ENCODE assay signal across 15 cellular contexts in the genomic region with DNA sequence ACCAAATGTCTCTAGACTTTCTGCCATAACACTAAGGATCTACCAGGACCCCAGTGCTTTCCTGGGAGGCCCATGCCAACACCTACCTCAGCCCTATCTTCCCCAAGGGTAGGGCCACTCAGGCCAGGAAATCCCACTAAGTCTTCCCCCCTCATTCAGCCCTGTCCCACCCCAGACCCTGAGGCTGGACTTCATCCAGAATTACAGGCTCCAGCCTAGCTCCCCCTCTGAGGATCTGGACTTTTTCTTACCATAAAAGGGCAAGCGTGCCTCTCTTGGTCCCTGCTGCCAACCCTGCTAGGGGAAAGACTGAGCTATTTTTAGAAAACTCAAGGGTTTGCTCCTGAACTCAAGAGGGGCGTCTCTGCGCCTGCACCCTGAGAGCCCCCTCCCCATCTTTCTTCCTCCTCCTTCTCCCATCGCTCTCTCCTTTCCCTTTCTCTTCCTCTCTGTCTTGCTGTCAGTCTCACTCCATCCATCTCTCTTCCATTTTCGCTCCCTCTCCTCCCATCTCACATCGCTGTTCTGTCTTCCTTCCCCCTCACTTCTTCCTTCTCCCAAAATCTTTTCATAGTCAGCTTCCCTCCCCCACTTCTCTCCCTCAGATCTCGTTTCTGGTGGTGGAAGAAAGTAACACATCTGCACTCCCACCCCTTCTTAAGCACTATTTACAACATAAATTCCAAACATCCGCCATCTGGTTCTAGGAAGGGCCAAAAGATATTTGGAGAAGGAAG. TPM values are rescaled to one million over a fixed set of nuclear protein-coding genes. Genes with fewer than 3 reads are reported as not detected.
DNase-seq lines count a peak whose midpoint lies in the region; ATAC-seq and TF ChIP-seq lines count a peak whose summit lies in the region.
"Had no signal": no experiment of that assay in that cellular context is flagged by ENCODE, and none has a peak within 500 bp of the region (broad histone marks: within the 10 kb centered on the region; RNA-seq: fewer than 3 reads in every experiment).

No MANE protein-coding gene starts in this region.

- peak overlapping the region; percentile 17 for H3K4me3 ChIP-seq in AG10803 (ENCODE audit: low read length)
- H3K4me3 ChIP-seq in SK-N-SH (ENCODE audit: low read depth in 2 of 2, low read length in 1 of 2) = no peak overlapping the region

- H3K27me3 ChIP-seq in SK-N-SH (ENCODE audit: insufficient read depth) = no peaks in the 10 kb centered on the region

- H3K27ac ChIP-seq in SK-N-SH (ENCODE audit: low read depth in 2 of 2, low read length in 1 of 2) = peak overlapping the region; percentile 23 to 89; a peak in 3 of 4 replicates

- no peak for TF ChIP-seq RAD21 in SK-N-SH (IDR thresholded peaks at IDR 0.05; ENCODE audit: low read length)

- peak; percentile 15; the same call in 1 of the 2 replicates for TF ChIP-seq CTCF in AG10803 (conservative IDR thresholded peaks at IDR 0.05; ENCODE audit: low read length)
- no peak for TF ChIP-seq CTCF in SK-N-SH (IDR thresholded peaks at IDR 0.05)

- H3K9me2 ChIP-seq in SK-N-SH = no peaks in the 10 kb centered on the region

- H3K4me1 ChIP-seq in SK-N-SH (ENCODE audit: control insufficient read depth in 1 of 2, insufficient read depth in 2 of 2, low read depth in 1 of 2, low read length in 1 of 2) = peaks cover 27 to 65% of the 10 kb centered on the region in 2 experiments

- H3K4me1 Mint-ChIP-seq in T-cell = peaks cover 2 to 6% (median 3%) of the 10 kb centered on the region in 3 donors
- H3K4me1 Mint-ChIP-seq in activated CD4-positive, alpha-beta memory T cell treated with anti-CD3 and anti-CD28 coated beads for 36 hours (ENCODE audit: low read depth) = no peaks in the 10 kb centered on the region
- H3K4me1 Mint-ChIP-seq: activated CD8-positive, alpha-beta memory T cell treated with anti-CD3 and anti-CD28 coated beads, Interleukin-2, amount 10 ng/mL, durations not matched to agents 7 days and 5 days had no signal

- intact Hi-C loops in posterior vena cava (cut with DNase I) = loop anchor here in 1 of 2 donors (5.0 kb wide), 1 partner anchor 35 kb away; no protein-coding TSS in a partner anchor
- intact Hi-C loops in activated CD4-positive, alpha-beta memory T cell treated with anti-CD3 and anti-CD28 coated beads for 36 hours (cut with micrococcal nuclease) = no loop called here

- POLR2A ChIA-PET in SK-N-SH (lab: Yijun Ruan, JAX) (interaction anchor here (0.9 to 1.5 kb wide), 2 partner anchors 9 to 31 kb away, joined by 3 to 5 read pairs; no protein-coding TSS in a partner anchor), T-cell (lab: Charles Lee) (no interaction called here)
- POLR2A ChIA-PET in activated CD4-positive, alpha-beta memory T cell treated with anti-CD3 and anti-CD28 coated beads for 36 hours (lab: Charles Lee) = no interaction called here

- no peak for ATAC-seq in T-cell (replicated peaks in 1 of 4)
- ATAC-seq: activated CD8-positive, alpha-beta memory T cell treated with anti-CD3 and anti-CD28 coated beads, Interleukin-2, amount 10 ng/mL, durations not matched to agents 7 days and 5 days had no signal

- H2AFZ ChIP-seq in SK-N-SH (ENCODE audit: low read depth) = no peak overlapping the region

- peak in 1 of 2 experiments; percentile 48; a peak in 2 of 4 replicates for TF ChIP-seq EP300 in SK-N-SH (IDR thresholded peaks at IDR 0.05; ENCODE audit: borderline replicate concordance in 1 of 2, low read depth in 1 of 2, low read length in 1 of 2)

- 62% methylated on average over 8 of the region's 8 CpGs for WGBS in SK-N-SH (ENCODE audit: low lambda C conversion rate)

- peaks cover 0 to 6% of the 10 kb centered on the region in 2 donors for H3K27me3 Mint-ChIP-seq in T-cell
- H3K27me3 Mint-ChIP-seq in activated CD4-positive, alpha-beta memory T cell treated with anti-CD3 and anti-CD28 coated beads for 36 hours = peaks cover 2% of the 10 kb centered on the region

- H3F3A ChIP-seq in SK-N-SH (replicated peaks; ENCODE audit: insufficient read depth) = peaks cover 27% of the 10 kb centered on the region

- 0 out of 2 replicates have a peak overlapping the region, but pooled peaks have one; percentile 10 for H3K4me2 ChIP-seq in SK-N-SH

- peaks cover 2 to 42% of the 10 kb centered on the region in 2 experiments for H3K36me3 ChIP-seq in SK-N-SH (replicated peaks in 1 of 2; ENCODE audit: control insufficient read depth in 1 of 2, insufficient read depth in 2 of 2, low read length in 1 of 2)

- no peaks in the 10 kb centered on the region for H3K9me3 Mint-ChIP-seq in T-cell
- H3K9me3 Mint-ChIP-seq in activated CD4-positive, alpha-beta memory T cell treated with anti-CD3 and anti-CD28 coated beads for 36 hours = no peaks in the 10 kb centered on the region
- H3K9me3 Mint-ChIP-seq: naive B cell had no signal

- H3K4me3 Mint-ChIP-seq in T-cell = no peak overlapping the region
- no peak overlapping the region for H3K4me3 Mint-ChIP-seq in activated CD4-positive, alpha-beta memory T cell treated with anti-CD3 and anti-CD28 coated beads for 36 hours
- H3K4me3 Mint-ChIP-seq: activated CD8-positive, alpha-beta memory T cell treated with anti-CD3 and anti-CD28 coated beads, Interleukin-2, amount 10 ng/mL, durations not matched to agents 7 days and 5 days; naive B cell had no signal

- H3K27ac Mint-ChIP-seq in T-cell = no peak overlapping the region
- H3K27ac Mint-ChIP-seq in activated CD4-positive, alpha-beta memory T cell treated with anti-CD3 and anti-CD28 coated beads for 36 hours = no peak overlapping the region
- H3K27ac Mint-ChIP-seq: activated CD8-positive, alpha-beta memory T cell treated with anti-CD3 and anti-CD28 coated beads, Interleukin-2, amount 10 ng/mL, durations not matched to agents 7 days and 5 days; naive B cell had no signal

- CTCF ChIA-PET in SK-N-SH (lab: Yijun Ruan, JAX) (interaction anchor here (2.0 to 52.5 kb wide), 2 partner anchors 16 to 45 kb away, joined by 11 to 1751 read pairs; partner anchors contain the start of genes IL17B and PCYOX1L), T-cell (lab: Charles Lee) (interaction anchor here in 1 of 2 donors (1.5 kb wide), 1 partner anchor 17 kb away, joined by 3 read pairs; no protein-coding TSS in a partner anchor)
- CTCF ChIA-PET in activated CD4-positive, alpha-beta memory T cell treated with anti-CD3 and anti-CD28 coated beads for 36 hours (lab: Charles Lee) = interaction anchor here (1.3 to 1.5 kb wide), 2 partner anchors 35 to 46 kb away, joined by 3 read pairs; no protein-coding TSS in a partner anchor

- no peaks in the 10 kb centered on the region for H3K9me3 ChIP-seq in SK-N-SH

- H3K36me3 Mint-ChIP-seq in T-cell = no peaks in the 10 kb centered on the region
- no peaks in the 10 kb centered on the region for H3K36me3 Mint-ChIP-seq in activated CD4-positive, alpha-beta memory T cell treated with anti-CD3 and anti-CD28 coated beads for 36 hours
- H3K36me3 Mint-ChIP-seq: activated CD8-positive, alpha-beta memory T cell treated with anti-CD3 and anti-CD28 coated beads, Interleukin-2, amount 10 ng/mL, durations not matched to agents 7 days and 5 days; naive B cell had no signal

- peaks cover 84% of the 10 kb centered on the region for H3K79me2 ChIP-seq in SK-N-SH (ENCODE audit: insufficient read depth)

- H4K20me1 ChIP-seq in SK-N-SH (ENCODE audit: insufficient read depth) = peaks cover 46% of the 10 kb centered on the region

- peak; percentile 84 for DNase-seq in AG10803 (ENCODE audit: low read depth)
- peak; percentile 60 for DNase-seq in SK-N-SH
- DNase-seq in fibroblast of peridontal ligament (ENCODE audit: extremely low read depth) = peak; percentile 87
- peak; percentile 67 for DNase-seq in posterior vena cava (ENCODE audit: low spot score)
- no peak for DNase-seq in activated effector memory CD4-positive, alpha-beta T cell treated with Interleukin-2 at 50 U/mL for 16 hours
- DNase-seq in nucleus accumbens (lab: John Stamatoyannopoulos, UW) = no peak
- DNase-seq in T-cell = no peak
- no peak for DNase-seq in activated CD4-positive, alpha-beta memory T cell treated with anti-CD3 and anti-CD28 coated beads for 36 hours
- DNase-seq: activated CD8-positive, alpha-beta memory T cell treated with anti-CD3 and anti-CD28 coated beads, Interleukin-2, amount 10 ng/mL, durations not matched to agents 7 days and 5 days; MV-4-11; naive B cell; NCI-H748 treated with DMSO at 0.1 percent for 48 hours; stimulated activated CD4-positive, alpha-beta T cell treated with anti-CD3 and anti-CD28 coated beads, Interleukin-1b, Interleukin-23, amount 100 ng/mL, for 48 hours had no signal

- no peak overlapping the region for H3K9ac ChIP-seq in SK-N-SH

TF ChIP-seq in SK-N-SH, 30 proteins besides CTCF, POLR2A, EP300 and RAD21:
- TF ChIP-seq TCF12 (IDR thresholded peaks at IDR 0.05) (peak; percentile 11; the same call in 1 of the 2 replicates), POLR2AphosphoS5 (IDR thresholded peaks at IDR 0.05; ENCODE audit: low read depth, low read length) (0 out of 2 replicates have a peak, but pooled peaks have one; percentile 7), SIN3A (IDR thresholded peaks at IDR 0.05; ENCODE audit: borderline replicate concordance, low read depth, low read length) (no peak)

RNA-seq across cellular contexts. Expression of gene IL17B, which starts 38.1 kb away (rescaled TPM):
- polyA plus RNA-seq in SK-N-SH (2012; rRNA removed) = 0.16 TPM in 1 of 2 replicates, not detected in the other
- polyA plus RNA-seq in SK-N-SH (2012; cell fraction: cytosol; rRNA removed) = 0.09 TPM in 1 of 2 replicates, not detected in the other
- polyA plus RNA-seq in SK-N-SH (2012; cell fraction: nucleus; rRNA removed) = 0.29 TPM in 1 of 2 replicates, not detected in the other
- total RNA-seq in posterior vena cava (10 to 100 TPM in 1 of 2 donors, 1 to 10 TPM in 1; 8.5 to 15.2 TPM), T-cell (not detected)
- total RNA-seq in activated CD4-positive, alpha-beta memory T cell treated with anti-CD3 and anti-CD28 coated beads for 36 hours = not detected
- total RNA-seq: activated CD8-positive, alpha-beta memory T cell treated with anti-CD3 and anti-CD28 coated beads, Interleukin-2, amount 10 ng/mL, durations not matched to agents 7 days and 5 days; glomerular endothelial cell; T-helper 1 cell treated with Interleukin-12 subunit alpha and Interleukin-12 subunit beta and Interleukin-4 antibody, amounts not matched to agents 30 ng/mL and 1 ng/mL, for 36 hours had no signal

RNA-seq across cellular contexts. Expression of gene PCYOX1L, which starts 59.3 kb away (rescaled TPM):
- 17.4 and 17.5 TPM in 2 replicates for polyA plus RNA-seq in SK-N-SH (2012; rRNA removed)
- polyA plus RNA-seq in SK-N-SH (2012; cell fraction: cytosol; rRNA removed) = 11.3 and 13.9 TPM in 2 replicates
- polyA plus RNA-seq in SK-N-SH (2012; cell fraction: nucleus; rRNA removed) = 22.3 and 27.6 TPM in 2 replicates
- total RNA-seq in posterior vena cava (1 to 10 TPM; 3.1 to 5.6 TPM), T-cell (10 to 100 TPM; 26.9 to 40.2 (median 35.0) TPM)
- total RNA-seq in activated CD4-positive, alpha-beta memory T cell treated with anti-CD3 and anti-CD28 coated beads for 36 hours = 10 to 100 TPM; 21.8 to 24.0 TPM

Comparison
In these comparisons a context has a peak if more than half of its experiments do, and no peak if none do; other contexts are left out.
1. DNase-seq: peak in AG10803 (single experiment), SK-N-SH (single experiment), fibroblast of peridontal ligament (single experiment) and posterior vena cava (single experiment); none in activated effector memory CD4-positive, alpha-beta T cell treated with Interleukin-2 at 50 U/mL for 16 hours (single experiment), nucleus accumbens (0 of 56), T-cell (0 of 34) and activated CD4-positive, alpha-beta memory T cell treated with anti-CD3 and anti-CD28 coated beads for 36 hours (single experiment).
2. RNA of gene IL17B, which starts 38.1 kb away (total RNA-seq): 8.5 to 15.2 TPM in posterior vena cava; not detected in T-cell and not detected in activated CD4-positive, alpha-beta memory T cell treated with anti-CD3 and anti-CD28 coated beads for 36 hours; every median in the first group is over 4 times any median in the second.